Comparison of ENCODE assay signal across 8 cellular contexts in genomic region chr19:45097776-45098520, GRCh38. TPM values are rescaled to one million over a fixed set of nuclear protein-coding genes. Genes with fewer than 3 reads are reported as not detected.
DNase-seq lines count a peak whose midpoint lies in the region; ATAC-seq and TF ChIP-seq lines count a peak whose summit lies in the region.

No MANE protein-coding gene starts in this region.

- ATAC-seq in HG02885 (IDR thresholded peaks at IDR 0.05; ENCODE audit: poor library complexity, unreplicated experiment) (no peak), GM21825 (IDR thresholded peaks at IDR 0.05; ENCODE audit: unreplicated experiment) (no peak)

- H3K27me3 Mint-ChIP-seq in endothelial cell (ENCODE audit: unreplicated experiment) = peaks cover 19% of the 10 kb centered on the region

- H3K36me3 Mint-ChIP-seq in endothelial cell (ENCODE audit: low read depth, unreplicated experiment) = peaks cover 24% of the 10 kb centered on the region

- H3K36me3 ChIP-seq in muscle layer of duodenum (ENCODE audit: control insufficient read depth in 1 of 2, insufficient read depth in 2 of 2, low read length in 2 of 2) = no peaks in the 10 kb centered on the region

- H3K27me3 ChIP-seq in muscle layer of duodenum (ENCODE audit: low read depth, low read length) = no peaks in the 10 kb centered on the region

- no peak for TF ChIP-seq CTCF in endothelial cell (IDR thresholded peaks at IDR 0.05; ENCODE audit: unreplicated experiment)

- peak overlapping the region; percentile 18 for H3K27ac Mint-ChIP-seq in endothelial cell (ENCODE audit: unreplicated experiment)

- DNase-seq in DMS53 (lab: John Stamatoyannopoulos, UW) = peak; percentile 64
- peak; percentile 87 for DNase-seq in OCI-M1 (lab: John Stamatoyannopoulos, UW)
- no peak for DNase-seq in endothelial cell (ENCODE audit: low spot score)
- no peak for DNase-seq in NAMALWA (ENCODE audit: low spot score)
- no peak for DNase-seq in activated CD4-positive, CD25-positive, alpha-beta regulatory T cell treated with anti-CD3 and anti-CD28 coated beads, Interleukin-2, amount 50 U/mL, for 72 hours

- H3K4me1 Mint-ChIP-seq in endothelial cell (ENCODE audit: unreplicated experiment) = peaks cover 37% of the 10 kb centered on the region

- H3K4me1 ChIP-seq in muscle layer of duodenum (ENCODE audit: control insufficient read depth in 1 of 2, insufficient read depth in 2 of 2, low read length in 2 of 2) = peaks cover 25 to 57% of the 10 kb centered on the region in 2 donors

- H3K4me3 Mint-ChIP-seq in endothelial cell (ENCODE audit: unreplicated experiment) = no peak overlapping the region

- no peaks in the 10 kb centered on the region for H3K9me3 Mint-ChIP-seq in endothelial cell (ENCODE audit: unreplicated experiment)

- no peaks in the 10 kb centered on the region for H3K9me3 ChIP-seq in muscle layer of duodenum (ENCODE audit: control insufficient read depth in 1 of 2, low read length in 2 of 2)

- peak overlapping the region; percentile 52 for H3K27ac ChIP-seq in muscle layer of duodenum (ENCODE audit: low read length)

- peak overlapping the region in 1 of 2 donors; percentile 9 for H3K4me3 ChIP-seq in muscle layer of duodenum (ENCODE audit: low read depth in 1 of 2, low read length in 2 of 2)

RNA-seq across cellular contexts. Expression of gene PPP1R37, which starts 5.0 kb away (rescaled TPM):
- 34.7 TPM for total RNA-seq in endothelial cell (ENCODE audit: unreplicated experiment)

RNA-seq across cellular contexts. Expression of gene GEMIN7, which starts 18.9 kb away (rescaled TPM):
- 30.8 TPM for total RNA-seq in endothelial cell (ENCODE audit: unreplicated experiment)

RNA-seq across cellular contexts. Expression of gene ZNF296, which starts 21.7 kb away (rescaled TPM):
- total RNA-seq in endothelial cell (ENCODE audit: unreplicated experiment) = 0.54 TPM

RNA-seq across cellular contexts. Expression of gene CLASRP, which starts 59.1 kb away (rescaled TPM):
- 72.2 TPM for total RNA-seq in endothelial cell (ENCODE audit: unreplicated experiment)

Comparison
In these comparisons a context has a peak if more than half of its experiments do, and no peak if none do; other contexts are left out.
1. DNase-seq: peak in DMS53 (single experiment) and OCI-M1 (single experiment); none in endothelial cell (single experiment), NAMALWA (single experiment) and activated CD4-positive, CD25-positive, alpha-beta regulatory T cell treated with anti-CD3 and anti-CD28 coated beads, Interleukin-2, amount 50 U/mL, for 72 hours (single experiment).